Comparison of ENCODE assay signal across 1 cellular context in genomic region chr9:13665418-13666066, GRCh38.
TF ChIP-seq lines count a peak whose summit lies in the region.

No MANE protein-coding gene starts in this region.

TF ChIP-seq in K562, 482 proteins besides CTCF, POLR2A, EP300 and RAD21 (continued from another document and continues in another):
- TF ChIP-seq POLR2B (IDR thresholded peaks at IDR 0.05; ENCODE audit: low read depth, partially characterized antibody) (no peak), SNRNP70 (optimal IDR thresholded peaks at IDR 0.05; ENCODE audit: low read depth, low read length) (no peak), CBFA2T2 (conservative IDR thresholded peaks at IDR 0.05) (no peak), BRCA1 (IDR thresholded peaks at IDR 0.05) (no peak), BRCA1 (CRISPR knock-in tag; IDR thresholded peaks at IDR 0.05) (no peak), XRCC4 (IDR thresholded peaks at IDR 0.05; ENCODE audit: extremely low read depth, insufficient read depth, insufficient read length) (no peak), GTF2E2 (tag; IDR thresholded peaks at IDR 0.05) (no peak), MEF2A (IDR thresholded peaks at IDR 0.05; ENCODE audit: control insufficient read depth, low read depth, low read length) (no peak), BCL6 (CRISPR knock-in tag; IDR thresholded peaks at IDR 0.05) (no peak), PREB (CRISPR knock-in tag; IDR thresholded peaks at IDR 0.05) (no peak), ZNF318 (IDR thresholded peaks at IDR 0.05; ENCODE audit: borderline replicate concordance in 1 of 2, low read depth in 1 of 2) (peak in 1 of 2 experiments; percentile 47; a peak in 1 of 4 replicates), CSDE1 (IDR thresholded peaks at IDR 0.05) (no peak), NFRKB (IDR thresholded peaks at IDR 0.05; ENCODE audit: low read depth) (no peak), MXD1 (CRISPR knock-in tag; IDR thresholded peaks at IDR 0.05; ENCODE audit: borderline replicate concordance, poor library complexity, severe bottlenecking) (no peak), RFX1 (IDR thresholded peaks at IDR 0.05) (peak; percentile 69), ZNF347 (CRISPR knock-in tag; IDR thresholded peaks at IDR 0.05; ENCODE audit: low read depth) (no peak), ZNF23 (CRISPR knock-in tag; IDR thresholded peaks at IDR 0.05) (no peak), IRF2 (CRISPR knock-in tag; IDR thresholded peaks at IDR 0.05) (no peak), FOXM1 (IDR thresholded peaks at IDR 0.05; ENCODE audit: low read depth) (0 out of 2 replicates have a peak, but pooled peaks have one; percentile 21), FOXM1 (CRISPR knock-in tag; IDR thresholded peaks at IDR 0.05; ENCODE audit: low read depth) (no peak), JUN (IDR thresholded peaks at IDR 0.05; ENCODE audit: borderline replicate concordance, low read depth, low read length) (no peak), JUN (CRISPR knock-in tag; IDR thresholded peaks at IDR 0.05; ENCODE audit: borderline replicate concordance) (no peak), ZNF609 (CRISPR knock-in tag; IDR thresholded peaks at IDR 0.05; ENCODE audit: borderline replicate concordance) (no peak), MAFG (tag; conservative IDR thresholded peaks at IDR 0.05) (peak; percentile 40), BRF1 (IDR thresholded peaks at IDR 0.05; ENCODE audit: borderline replicate concordance, extremely low read depth, insufficient read length) (no peak), SMAD2 (IDR thresholded peaks at IDR 0.05; ENCODE audit: low read depth, low read length) (no peak), NELFE (IDR thresholded peaks at IDR 0.05; ENCODE audit: insufficient read depth, insufficient read length) (no peak), DNMT1 (IDR thresholded peaks at IDR 0.05) (no peak), ZNF280B (CRISPR knock-in tag; IDR thresholded peaks at IDR 0.05) (no peak), CEBPB (tag; IDR thresholded peaks at IDR 0.05) (peak; percentile 73; the same call in 1 of the 2 replicates), FUS (optimal IDR thresholded peaks at IDR 0.05; ENCODE audit: low read depth, low read length) (no peak), PYGO2 (tag; IDR thresholded peaks at IDR 0.05) (no peak), ZNF24 (IDR thresholded peaks at IDR 0.05) (peak; percentile 88; the same call in 1 of the 2 replicates), NRF1 (conservative IDR thresholded peaks at IDR 0.05 in 1 of 2, IDR thresholded peaks at IDR 0.05 in 1 of 2) (no peak), EP400 (IDR thresholded peaks at IDR 0.05) (no peak), E2F5 (CRISPR knock-in tag; IDR thresholded peaks at IDR 0.05) (no peak), PRDM10 (IDR thresholded peaks at IDR 0.05; ENCODE audit: partially characterized antibody) (no peak), ELF1 (tag; IDR thresholded peaks at IDR 0.05) (no peak), NFE2 (IDR thresholded peaks at IDR 0.05; ENCODE audit: low read depth) (no peak), GATA2 (CRISPR knock-in tag; IDR thresholded peaks at IDR 0.05) (no peak), CEBPG (CRISPR knock-in tag; IDR thresholded peaks at IDR 0.05) (no peak), CEBPG (tag; conservative IDR thresholded peaks at IDR 0.05 in 1 of 2, IDR thresholded peaks at IDR 0.05 in 1 of 2) (peak in 1 of 2 experiments; percentile 72; a peak in 2 of 4 replicates), CBFB (CRISPR knock-in tag; IDR thresholded peaks at IDR 0.05) (no peak)
